Comparison of ENCODE assay signal across 23 cellular contexts in the genomic region with DNA sequence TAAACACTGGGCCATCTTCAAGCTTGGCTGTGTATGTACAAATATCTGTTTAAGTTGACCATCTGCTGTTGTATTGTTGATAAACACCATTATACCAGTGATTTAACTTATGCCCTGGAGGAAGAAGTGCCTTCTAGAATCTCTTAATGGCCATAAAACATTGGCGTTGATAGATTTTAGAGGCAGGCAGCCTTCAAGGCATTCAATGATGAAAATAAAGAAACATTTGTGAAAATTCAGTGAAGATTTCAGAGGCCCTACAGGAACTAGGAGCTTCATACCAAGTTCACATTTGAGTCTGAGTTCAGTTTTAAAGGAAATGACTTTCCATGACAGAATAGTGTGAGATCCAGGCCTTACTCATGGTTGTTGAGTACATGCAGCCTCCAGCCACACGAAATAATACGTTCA. TPM values are rescaled to one million over a fixed set of nuclear protein-coding genes. Genes with fewer than 3 reads are reported as not detected.
A peak's percentile ranks its signal among the peaks of the same experiment; 100 is the strongest.
DNase-seq lines count a peak whose midpoint lies in the region; ATAC-seq, FAIRE-seq and TF ChIP-seq lines count a peak whose summit lies in the region.
"Had no signal": no experiment of that assay in that cellular context is flagged by ENCODE, and none has a peak within 500 bp of the region (broad histone marks: within the 10 kb centered on the region; RNA-seq: fewer than 3 reads in every experiment).

No MANE protein-coding gene starts in this region.

- no peak for ATAC-seq in GM19467 (IDR thresholded peaks at IDR 0.05; ENCODE audit: unreplicated experiment)
- ATAC-seq in GM21447 (IDR thresholded peaks at IDR 0.05; ENCODE audit: unreplicated experiment): no peak
- ATAC-seq: body of pancreas, esophagus mucosa had no signal

- H3K9me1 ChIP-seq in endothelial cell of umbilical vein (replicated peaks; ENCODE audit: control insufficient read depth, extremely low read depth, insufficient read depth, low read length): no peaks in the 10 kb centered on the region

- TF ChIP-seq CTCF in AG04450 (IDR thresholded peaks at IDR 0.05; ENCODE audit: low read depth, low read length) (no peak), endothelial cell of umbilical vein (IDR thresholded peaks at IDR 0.05; ENCODE audit: extremely low read depth in 1 of 2, insufficient read depth in 1 of 2, low read depth in 1 of 2, low read length in 2 of 2) (no peak), mesothelial cell of epicardium (IDR thresholded peaks at IDR 0.05; ENCODE audit: unreplicated experiment) (no peak)

- CTCF ChIA-PET in AG04450 (lab: Charles Lee): interaction anchor here (0.6 to 1.5 kb wide), 3 partner anchors 20 to 376 kb away, joined by 3 to 4 read pairs (median 4); no protein-coding TSS in a partner anchor
- CTCF ChIA-PET in endothelial cell of umbilical vein (lab: Charles Lee): interaction anchor here (0.8 to 1.7 kb wide), 6 partner anchors 9 to 39 kb away, joined by 3 to 5 read pairs (median 4); no protein-coding TSS in a partner anchor

- H3K4me2 ChIP-seq in endothelial cell of umbilical vein (ENCODE audit: insufficient read depth, low read length): peak overlapping the region; percentile 26

- no peak overlapping the region for H3K4me3 Mint-ChIP-seq in mesothelial cell of epicardium
- H3K4me3 Mint-ChIP-seq: activated naive CD4-positive, alpha-beta T cell treated with anti-CD3 and anti-CD28 coated beads, Interleukin-2, amount 10 ng/mL, durations not matched to agents 7 days and 5 days; CD14-positive monocyte had no signal

- no peak for DNase-seq in AG04450 (ENCODE audit: low read depth, low spot score)
- DNase-seq in SJSA1 (ENCODE audit: low read depth in 1 of 2, low spot score in 2 of 2): no peak
- peak; percentile 52 for DNase-seq in endothelial cell of umbilical vein (ENCODE audit: low read depth, low spot score)
- no peak for DNase-seq in mesothelial cell of epicardium (ENCODE audit: low spot score in 2 of 2, unreplicated experiment in 2 of 2)
- DNase-seq in RKO (ENCODE audit: low spot score): no peak
- DNase-seq in GM03348 (ENCODE audit: low spot score): no peak
- DNase-seq: activated naive CD4-positive, alpha-beta T cell treated with anti-CD3 and anti-CD28 coated beads, Interleukin-2, amount 10 ng/mL, durations not matched to agents 7 days and 5 days; activated T-cell treated with anti-CD3 and anti-CD28 coated beads for 4 hours; body of pancreas; DMS 273 treated with DMSO at 0.1 percent for 48 hours; hippocampal formation; kidney; midbrain; MM.1S; NCI-H345; Peyer's patch; stimulated activated naive CD4-positive, alpha-beta T cell treated with Interleukin-2 at 50 U/mL for 16 hours; upper lobe of left lung had no signal

- H3K27ac ChIP-seq in AG04450 (ENCODE audit: low read depth, low read length): peak overlapping the region; percentile 82
- H3K27ac ChIP-seq in SJSA1: peak overlapping the region; percentile 69
- H3K27ac ChIP-seq in endothelial cell of umbilical vein (ENCODE audit: insufficient read depth, low read depth, low read length): peak overlapping the region; percentile 43
- H3K27ac ChIP-seq: body of pancreas, upper lobe of left lung had no signal

- no peaks in the 10 kb centered on the region for H3K9me3 Mint-ChIP-seq in mesothelial cell of epicardium
- H3K9me3 Mint-ChIP-seq: activated naive CD4-positive, alpha-beta T cell treated with anti-CD3 and anti-CD28 coated beads, Interleukin-2, amount 10 ng/mL, durations not matched to agents 7 days and 5 days had no signal

- BruUV-seq in endothelial cell of umbilical vein (replicated peaks; lab: Mats Ljungman, UMichigan): no TSS peak

- H3K27me3 ChIP-seq in AG04450 (ENCODE audit: control insufficient read depth, insufficient read depth, low read length) (no peaks in the 10 kb centered on the region), SJSA1 (replicated peaks) (no peaks in the 10 kb centered on the region), endothelial cell of umbilical vein (ENCODE audit: control insufficient read depth in 2 of 2, insufficient read depth in 2 of 2, low read length in 2 of 2) (no peaks in the 10 kb centered on the region)
- H3K27me3 ChIP-seq: body of pancreas, Peyer's patch, upper lobe of left lung had no signal

- H3K9ac ChIP-seq in endothelial cell of umbilical vein (replicated peaks; ENCODE audit: extremely low read depth, insufficient read depth, low read length): no peak overlapping the region

- H3K79me2 ChIP-seq in endothelial cell of umbilical vein (ENCODE audit: control insufficient read depth, insufficient read depth, low read length): peaks cover 92% of the 10 kb centered on the region

- peak overlapping the region; percentile 32 for H3K27ac Mint-ChIP-seq in mesothelial cell of epicardium
- H3K27ac Mint-ChIP-seq: activated naive CD4-positive, alpha-beta T cell treated with anti-CD3 and anti-CD28 coated beads, Interleukin-2, amount 10 ng/mL, durations not matched to agents 7 days and 5 days; CD14-positive monocyte had no signal

- H3K4me1 ChIP-seq in SJSA1 (replicated peaks): peaks cover 57% of the 10 kb centered on the region
- H3K4me1 ChIP-seq in endothelial cell of umbilical vein (ENCODE audit: control insufficient read depth, extremely low read depth, insufficient read depth, low read length): peaks cover 38% of the 10 kb centered on the region

- no peak overlapping the region for H3K4me3 ChIP-seq in AG04450 (ENCODE audit: low read depth, low read length)
- H3K4me3 ChIP-seq in SJSA1: no peak overlapping the region
- H3K4me3 ChIP-seq in endothelial cell of umbilical vein (replicated peaks in 1 of 3; ENCODE audit: insufficient read depth in 1 of 3, low read depth in 1 of 3, low read length in 3 of 3): no peak overlapping the region
- H3K4me3 ChIP-seq: body of pancreas, Peyer's patch, upper lobe of left lung had no signal

- no peaks in the 10 kb centered on the region for H3K36me3 Mint-ChIP-seq in mesothelial cell of epicardium
- H3K36me3 Mint-ChIP-seq: activated naive CD4-positive, alpha-beta T cell treated with anti-CD3 and anti-CD28 coated beads, Interleukin-2, amount 10 ng/mL, durations not matched to agents 7 days and 5 days; CD14-positive monocyte had no signal

- FAIRE-seq in endothelial cell of umbilical vein (lab: Jason Lieb, UNC): no peak
- FAIRE-seq: kidney, TTC549 had no signal

- H3K9me3 ChIP-seq in AG04450 (ENCODE audit: control insufficient read depth, insufficient read depth, low read length) (no peaks in the 10 kb centered on the region), SJSA1 (replicated peaks) (no peaks in the 10 kb centered on the region), endothelial cell of umbilical vein (replicated peaks; ENCODE audit: control insufficient read depth, insufficient read depth, low read length) (no peaks in the 10 kb centered on the region)
- H3K9me3 ChIP-seq: Peyer's patch, upper lobe of left lung had no signal

- dilution Hi-C loops in endothelial cell of umbilical vein (cut with MboI; ENCODE audit: extremely low pct_ligation_motif_present, low sequenced_read_pairs): no loop called here

- peaks cover 22% of the 10 kb centered on the region for H3K4me1 Mint-ChIP-seq in mesothelial cell of epicardium
- H3K4me1 Mint-ChIP-seq: activated naive CD4-positive, alpha-beta T cell treated with anti-CD3 and anti-CD28 coated beads, Interleukin-2, amount 10 ng/mL, durations not matched to agents 7 days and 5 days; CD14-positive monocyte had no signal

- intact Hi-C loops in endothelial cell of umbilical vein (cut with micrococcal nuclease): no loop called here

- H3K36me3 ChIP-seq in SJSA1 (peaks cover 57% of the 10 kb centered on the region), endothelial cell of umbilical vein (ENCODE audit: control insufficient read depth in 2 of 2, extremely low read depth in 1 of 2, insufficient read depth in 2 of 2, low read length in 2 of 2) (peaks cover 4 to 7% of the 10 kb centered on the region in 2 experiments)
- H3K36me3 ChIP-seq: Peyer's patch, upper lobe of left lung had no signal

- POLR2A ChIA-PET in AG04450 (lab: Yijun Ruan, JAX): interaction anchor here (0.6 to 1.5 kb wide), 5 partner anchors 20 to 1562 kb away, joined by 3 to 9 read pairs (median 3); no protein-coding TSS in a partner anchor
- POLR2A ChIA-PET in endothelial cell of umbilical vein (lab: Charles Lee): no interaction called here

- H4K20me1 ChIP-seq in endothelial cell of umbilical vein (replicated peaks; ENCODE audit: control insufficient read depth, extremely low read depth, insufficient read depth, low read length): no peaks in the 10 kb centered on the region

- TF ChIP-seq POLR2A in endothelial cell of umbilical vein (IDR thresholded peaks at IDR 0.05; ENCODE audit: low read depth, low read length): no peak

- no peaks in the 10 kb centered on the region for H3K27me3 Mint-ChIP-seq in mesothelial cell of epicardium (ENCODE audit: low read depth)

- H2AFZ ChIP-seq in endothelial cell of umbilical vein (ENCODE audit: low read depth, low read length): no peak overlapping the region

TF ChIP-seq in endothelial cell of umbilical vein, 7 proteins besides CTCF, POLR2A, EP300 and RAD21:
- no peak for TF ChIP-seq EZH2 (IDR thresholded peaks at IDR 0.05; ENCODE audit: borderline replicate concordance, low read depth, low read length, severe bottlenecking)

RNA-seq across cellular contexts. Expression of a gene that starts 52.2 kb away (rescaled TPM):
- polyA plus RNA-seq in AG04450 (2011; rRNA removed) (55.3 and 56.3 TPM in 2 replicates), endothelial cell of umbilical vein (50.8 and 55.9 TPM in 2 replicates)
- polyA minus RNA-seq in AG04450 (2011; rRNA and poly(A)+ RNA removed): 199 and 211 TPM in 2 replicates
- total RNA-seq in SJSA1 (2014; rRNA removed; shearing (Covaris generic)): 93.8 and 195 TPM in 2 replicates
- total RNA-seq in endothelial cell of umbilical vein (262 and 263 TPM in 2 replicates), mesothelial cell of epicardium (60.8 to 61.2 TPM (median 61.0 TPM) in 3 replicates)
- polyA plus RNA-seq in endothelial cell of umbilical vein (2011; cell fraction: cytosol; rRNA removed): 38.6 and 41.2 TPM in 2 replicates
- 57.7 and 62.1 TPM in 2 replicates for polyA plus RNA-seq in endothelial cell of umbilical vein (2011; cell fraction: nucleus; rRNA removed)
- 61.2 and 80.8 TPM in 2 replicates for polyA plus RNA-seq in endothelial cell of umbilical vein (2012)
- 303 and 314 TPM in 2 replicates for polyA minus RNA-seq in endothelial cell of umbilical vein
- not detected for polyA minus RNA-seq in endothelial cell of umbilical vein (2011; cell fraction: cytosol; rRNA and poly(A)+ RNA removed)
- 184 and 190 TPM in 2 replicates for polyA minus RNA-seq in endothelial cell of umbilical vein (2011; cell fraction: nucleus; rRNA and poly(A)+ RNA removed)
